Comparison of ENCODE assay signal across 1 cellular context in the genomic region with DNA sequence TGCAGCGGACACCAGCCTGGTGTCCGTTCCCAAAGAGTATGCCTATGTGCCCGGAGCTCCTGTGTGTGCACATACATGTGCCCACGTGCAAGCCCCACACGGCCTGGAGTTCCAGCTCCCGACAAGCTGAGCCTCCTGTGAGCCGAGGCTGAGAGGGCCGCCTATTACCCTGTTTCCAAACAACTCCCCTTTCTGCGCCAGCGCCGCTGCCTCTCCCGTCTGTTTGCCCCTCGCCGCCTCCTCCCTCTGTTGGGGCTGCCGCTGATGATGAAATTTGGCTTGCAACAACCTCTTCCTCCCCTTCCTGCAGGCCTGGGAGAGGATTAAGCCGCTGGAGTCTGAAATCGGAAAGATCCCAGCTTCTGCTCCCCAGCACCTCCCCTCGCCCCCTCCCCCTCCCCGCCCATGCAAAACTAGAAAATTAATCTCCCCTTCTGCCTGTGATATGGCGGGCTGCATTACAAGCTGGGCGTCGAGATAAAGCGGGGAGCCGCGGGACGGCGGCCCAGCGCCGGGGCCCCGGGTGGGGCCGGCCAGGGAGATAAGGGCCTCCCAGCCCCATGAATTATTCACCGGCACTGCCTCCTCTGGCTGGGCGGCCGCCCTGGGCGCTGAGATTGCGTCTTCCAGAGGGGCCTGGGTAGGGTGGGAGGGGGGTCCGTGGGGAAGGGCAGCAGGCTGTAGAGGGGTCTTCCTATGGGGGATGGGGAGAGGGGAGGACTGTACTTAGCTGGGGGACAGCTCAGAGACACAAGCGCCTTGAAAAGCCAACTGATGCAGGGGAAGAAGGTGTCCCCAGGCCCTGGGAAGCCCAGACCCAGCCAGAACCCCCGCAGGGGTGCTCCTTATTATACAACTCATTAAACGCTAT.
TF ChIP-seq lines count a peak whose summit lies in the region.

No MANE protein-coding gene starts in this region.

TF ChIP-seq in K562, 482 proteins besides CTCF, POLR2A, EP300 and RAD21 (continued from another document and continues in another):
- TF ChIP-seq, protein P1, sequence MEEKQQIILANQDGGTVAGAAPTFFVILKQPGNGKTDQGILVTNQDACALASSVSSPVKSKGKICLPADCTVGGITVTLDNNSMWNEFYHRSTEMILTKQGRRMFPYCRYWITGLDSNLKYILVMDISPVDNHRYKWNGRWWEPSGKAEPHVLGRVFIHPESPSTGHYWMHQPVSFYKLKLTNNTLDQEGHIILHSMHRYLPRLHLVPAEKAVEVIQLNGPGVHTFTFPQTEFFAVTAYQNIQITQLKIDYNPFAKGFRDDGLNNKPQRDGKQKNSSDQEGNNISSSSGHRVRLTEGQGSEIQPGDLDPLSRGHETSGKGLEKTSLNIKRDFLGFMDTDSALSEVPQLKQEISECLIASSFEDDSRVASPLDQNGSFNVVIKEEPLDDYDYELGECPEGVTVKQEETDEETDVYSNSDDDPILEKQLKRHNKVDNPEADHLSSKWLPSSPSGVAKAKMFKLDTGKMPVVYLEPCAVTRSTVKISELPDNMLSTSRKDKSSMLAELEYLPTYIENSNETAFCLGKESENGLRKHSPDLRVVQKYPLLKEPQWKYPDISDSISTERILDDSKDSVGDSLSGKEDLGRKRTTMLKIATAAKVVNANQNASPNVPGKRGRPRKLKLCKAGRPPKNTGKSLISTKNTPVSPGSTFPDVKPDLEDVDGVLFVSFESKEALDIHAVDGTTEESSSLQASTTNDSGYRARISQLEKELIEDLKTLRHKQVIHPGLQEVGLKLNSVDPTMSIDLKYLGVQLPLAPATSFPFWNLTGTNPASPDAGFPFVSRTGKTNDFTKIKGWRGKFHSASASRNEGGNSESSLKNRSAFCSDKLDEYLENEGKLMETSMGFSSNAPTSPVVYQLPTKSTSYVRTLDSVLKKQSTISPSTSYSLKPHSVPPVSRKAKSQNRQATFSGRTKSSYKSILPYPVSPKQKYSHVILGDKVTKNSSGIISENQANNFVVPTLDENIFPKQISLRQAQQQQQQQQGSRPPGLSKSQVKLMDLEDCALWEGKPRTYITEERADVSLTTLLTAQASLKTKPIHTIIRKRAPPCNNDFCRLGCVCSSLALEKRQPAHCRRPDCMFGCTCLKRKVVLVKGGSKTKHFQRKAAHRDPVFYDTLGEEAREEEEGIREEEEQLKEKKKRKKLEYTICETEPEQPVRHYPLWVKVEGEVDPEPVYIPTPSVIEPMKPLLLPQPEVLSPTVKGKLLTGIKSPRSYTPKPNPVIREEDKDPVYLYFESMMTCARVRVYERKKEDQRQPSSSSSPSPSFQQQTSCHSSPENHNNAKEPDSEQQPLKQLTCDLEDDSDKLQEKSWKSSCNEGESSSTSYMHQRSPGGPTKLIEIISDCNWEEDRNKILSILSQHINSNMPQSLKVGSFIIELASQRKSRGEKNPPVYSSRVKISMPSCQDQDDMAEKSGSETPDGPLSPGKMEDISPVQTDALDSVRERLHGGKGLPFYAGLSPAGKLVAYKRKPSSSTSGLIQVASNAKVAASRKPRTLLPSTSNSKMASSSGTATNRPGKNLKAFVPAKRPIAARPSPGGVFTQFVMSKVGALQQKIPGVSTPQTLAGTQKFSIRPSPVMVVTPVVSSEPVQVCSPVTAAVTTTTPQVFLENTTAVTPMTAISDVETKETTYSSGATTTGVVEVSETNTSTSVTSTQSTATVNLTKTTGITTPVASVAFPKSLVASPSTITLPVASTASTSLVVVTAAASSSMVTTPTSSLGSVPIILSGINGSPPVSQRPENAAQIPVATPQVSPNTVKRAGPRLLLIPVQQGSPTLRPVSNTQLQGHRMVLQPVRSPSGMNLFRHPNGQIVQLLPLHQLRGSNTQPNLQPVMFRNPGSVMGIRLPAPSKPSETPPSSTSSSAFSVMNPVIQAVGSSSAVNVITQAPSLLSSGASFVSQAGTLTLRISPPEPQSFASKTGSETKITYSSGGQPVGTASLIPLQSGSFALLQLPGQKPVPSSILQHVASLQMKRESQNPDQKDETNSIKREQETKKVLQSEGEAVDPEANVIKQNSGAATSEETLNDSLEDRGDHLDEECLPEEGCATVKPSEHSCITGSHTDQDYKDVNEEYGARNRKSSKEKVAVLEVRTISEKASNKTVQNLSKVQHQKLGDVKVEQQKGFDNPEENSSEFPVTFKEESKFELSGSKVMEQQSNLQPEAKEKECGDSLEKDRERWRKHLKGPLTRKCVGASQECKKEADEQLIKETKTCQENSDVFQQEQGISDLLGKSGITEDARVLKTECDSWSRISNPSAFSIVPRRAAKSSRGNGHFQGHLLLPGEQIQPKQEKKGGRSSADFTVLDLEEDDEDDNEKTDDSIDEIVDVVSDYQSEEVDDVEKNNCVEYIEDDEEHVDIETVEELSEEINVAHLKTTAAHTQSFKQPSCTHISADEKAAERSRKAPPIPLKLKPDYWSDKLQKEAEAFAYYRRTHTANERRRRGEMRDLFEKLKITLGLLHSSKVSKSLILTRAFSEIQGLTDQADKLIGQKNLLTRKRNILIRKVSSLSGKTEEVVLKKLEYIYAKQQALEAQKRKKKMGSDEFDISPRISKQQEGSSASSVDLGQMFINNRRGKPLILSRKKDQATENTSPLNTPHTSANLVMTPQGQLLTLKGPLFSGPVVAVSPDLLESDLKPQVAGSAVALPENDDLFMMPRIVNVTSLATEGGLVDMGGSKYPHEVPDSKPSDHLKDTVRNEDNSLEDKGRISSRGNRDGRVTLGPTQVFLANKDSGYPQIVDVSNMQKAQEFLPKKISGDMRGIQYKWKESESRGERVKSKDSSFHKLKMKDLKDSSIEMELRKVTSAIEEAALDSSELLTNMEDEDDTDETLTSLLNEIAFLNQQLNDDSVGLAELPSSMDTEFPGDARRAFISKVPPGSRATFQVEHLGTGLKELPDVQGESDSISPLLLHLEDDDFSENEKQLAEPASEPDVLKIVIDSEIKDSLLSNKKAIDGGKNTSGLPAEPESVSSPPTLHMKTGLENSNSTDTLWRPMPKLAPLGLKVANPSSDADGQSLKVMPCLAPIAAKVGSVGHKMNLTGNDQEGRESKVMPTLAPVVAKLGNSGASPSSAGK (IDR thresholded peaks at IDR 0.05): peak; percentile 50
- TF ChIP-seq SMAD4 (CRISPR knock-in tag; conservative IDR thresholded peaks at IDR 0.05) (peak; percentile 98), TRIM25 (IDR thresholded peaks at IDR 0.05; ENCODE audit: borderline replicate concordance) (no peak), POU5F1 (IDR thresholded peaks at IDR 0.05; ENCODE audit: borderline replicate concordance, low read depth, low read length, partially characterized antibody) (no peak), FOS (IDR thresholded peaks at IDR 0.05; ENCODE audit: extremely low read depth, insufficient read length) (no peak), ZNF408 (CRISPR knock-in tag; IDR thresholded peaks at IDR 0.05; ENCODE audit: low read depth) (no peak), KAT8 (IDR thresholded peaks at IDR 0.05; ENCODE audit: low read depth) (no peak), ZNF583 (CRISPR knock-in tag; IDR thresholded peaks at IDR 0.05) (no peak; the same call in 1 of the 2 replicates), SRSF3 (IDR thresholded peaks at IDR 0.05; ENCODE audit: insufficient read depth, low read length) (no peak), ZNF511 (CRISPR knock-in tag; IDR thresholded peaks at IDR 0.05) (no peak), ZNF347 (CRISPR knock-in tag; IDR thresholded peaks at IDR 0.05; ENCODE audit: low read depth) (no peak), ZKSCAN3 (CRISPR knock-in tag; IDR thresholded peaks at IDR 0.05) (no peak), FOXA1 (IDR thresholded peaks at IDR 0.05; ENCODE audit: borderline replicate concordance) (no peak), SNRNP70 (optimal IDR thresholded peaks at IDR 0.05; ENCODE audit: low read depth, low read length) (no peak), HMG20B (CRISPR knock-in tag; IDR thresholded peaks at IDR 0.05) (no peak), MAFF (IDR thresholded peaks at IDR 0.05; ENCODE audit: low read length) (no peak), ATF7 (IDR thresholded peaks at IDR 0.05) (0 out of 2 replicates have a peak, but pooled peaks have one; percentile 53), ILF3 (IDR thresholded peaks at IDR 0.05; ENCODE audit: borderline replicate concordance) (no peak), SIRT6 (IDR thresholded peaks at IDR 0.05; ENCODE audit: low read depth, low read length) (no peak), RBM15 (IDR thresholded peaks at IDR 0.05; ENCODE audit: insufficient read depth, low read length) (no peak), ZNF316 (IDR thresholded peaks at IDR 0.05) (no peak), MYNN (IDR thresholded peaks at IDR 0.05) (no peak), MYNN (CRISPR knock-in tag; IDR thresholded peaks at IDR 0.05) (no peak), MECOM (CRISPR knock-in tag; IDR thresholded peaks at IDR 0.05) (no peak), NR2C1 (IDR thresholded peaks at IDR 0.05) (no peak), NR2C1 (tag; IDR thresholded peaks at IDR 0.05) (no peak), HMBOX1 (IDR thresholded peaks at IDR 0.05) (no peak), ZBED1 (IDR thresholded peaks at IDR 0.05) (no peak), ZNF77 (CRISPR knock-in tag; IDR thresholded peaks at IDR 0.05) (no peak), PTBP1 (IDR thresholded peaks at IDR 0.05; ENCODE audit: low read depth, low read length) (no peak), PHF8 (IDR thresholded peaks at IDR 0.05; ENCODE audit: borderline replicate concordance, low read length) (peak; percentile 58; the same call in 1 of the 2 replicates)
- TF ChIP-seq, protein P2, sequence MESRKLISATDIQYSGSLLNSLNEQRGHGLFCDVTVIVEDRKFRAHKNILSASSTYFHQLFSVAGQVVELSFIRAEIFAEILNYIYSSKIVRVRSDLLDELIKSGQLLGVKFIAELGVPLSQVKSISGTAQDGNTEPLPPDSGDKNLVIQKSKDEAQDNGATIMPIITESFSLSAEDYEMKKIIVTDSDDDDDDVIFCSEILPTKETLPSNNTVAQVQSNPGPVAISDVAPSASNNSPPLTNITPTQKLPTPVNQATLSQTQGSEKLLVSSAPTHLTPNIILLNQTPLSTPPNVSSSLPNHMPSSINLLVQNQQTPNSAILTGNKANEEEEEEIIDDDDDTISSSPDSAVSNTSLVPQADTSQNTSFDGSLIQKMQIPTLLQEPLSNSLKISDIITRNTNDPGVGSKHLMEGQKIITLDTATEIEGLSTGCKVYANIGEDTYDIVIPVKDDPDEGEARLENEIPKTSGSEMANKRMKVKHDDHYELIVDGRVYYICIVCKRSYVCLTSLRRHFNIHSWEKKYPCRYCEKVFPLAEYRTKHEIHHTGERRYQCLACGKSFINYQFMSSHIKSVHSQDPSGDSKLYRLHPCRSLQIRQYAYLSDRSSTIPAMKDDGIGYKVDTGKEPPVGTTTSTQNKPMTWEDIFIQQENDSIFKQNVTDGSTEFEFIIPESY (CRISPR knock-in tag; IDR thresholded peaks at IDR 0.05): no peak; the same call in 1 of the 2 replicates
- TF ChIP-seq, protein P3, sequence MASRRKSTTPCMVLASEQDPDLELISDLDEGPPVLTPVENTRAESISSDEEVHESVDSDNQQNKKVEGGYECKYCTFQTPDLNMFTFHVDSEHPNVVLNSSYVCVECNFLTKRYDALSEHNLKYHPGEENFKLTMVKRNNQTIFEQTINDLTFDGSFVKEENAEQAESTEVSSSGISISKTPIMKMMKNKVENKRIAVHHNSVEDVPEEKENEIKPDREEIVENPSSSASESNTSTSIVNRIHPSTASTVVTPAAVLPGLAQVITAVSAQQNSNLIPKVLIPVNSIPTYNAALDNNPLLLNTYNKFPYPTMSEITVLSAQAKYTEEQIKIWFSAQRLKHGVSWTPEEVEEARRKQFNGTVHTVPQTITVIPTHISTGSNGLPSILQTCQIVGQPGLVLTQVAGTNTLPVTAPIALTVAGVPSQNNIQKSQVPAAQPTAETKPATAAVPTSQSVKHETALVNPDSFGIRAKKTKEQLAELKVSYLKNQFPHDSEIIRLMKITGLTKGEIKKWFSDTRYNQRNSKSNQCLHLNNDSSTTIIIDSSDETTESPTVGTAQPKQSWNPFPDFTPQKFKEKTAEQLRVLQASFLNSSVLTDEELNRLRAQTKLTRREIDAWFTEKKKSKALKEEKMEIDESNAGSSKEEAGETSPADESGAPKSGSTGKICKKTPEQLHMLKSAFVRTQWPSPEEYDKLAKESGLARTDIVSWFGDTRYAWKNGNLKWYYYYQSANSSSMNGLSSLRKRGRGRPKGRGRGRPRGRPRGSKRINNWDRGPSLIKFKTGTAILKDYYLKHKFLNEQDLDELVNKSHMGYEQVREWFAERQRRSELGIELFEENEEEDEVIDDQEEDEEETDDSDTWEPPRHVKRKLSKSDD (conservative IDR thresholded peaks at IDR 0.05; ENCODE audit: low read length): no peak
- TF ChIP-seq, protein P4, sequence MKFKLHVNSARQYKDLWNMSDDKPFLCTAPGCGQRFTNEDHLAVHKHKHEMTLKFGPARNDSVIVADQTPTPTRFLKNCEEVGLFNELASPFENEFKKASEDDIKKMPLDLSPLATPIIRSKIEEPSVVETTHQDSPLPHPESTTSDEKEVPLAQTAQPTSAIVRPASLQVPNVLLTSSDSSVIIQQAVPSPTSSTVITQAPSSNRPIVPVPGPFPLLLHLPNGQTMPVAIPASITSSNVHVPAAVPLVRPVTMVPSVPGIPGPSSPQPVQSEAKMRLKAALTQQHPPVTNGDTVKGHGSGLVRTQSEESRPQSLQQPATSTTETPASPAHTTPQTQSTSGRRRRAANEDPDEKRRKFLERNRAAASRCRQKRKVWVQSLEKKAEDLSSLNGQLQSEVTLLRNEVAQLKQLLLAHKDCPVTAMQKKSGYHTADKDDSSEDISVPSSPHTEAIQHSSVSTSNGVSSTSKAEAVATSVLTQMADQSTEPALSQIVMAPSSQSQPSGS (CRISPR knock-in tag; IDR thresholded peaks at IDR 0.05): no peak
